ENCODE assay signal across 8 cellular contexts in genomic region chr3:122680381-122681293, GRCh38. TPM values are rescaled to one million over a fixed set of nuclear protein-coding genes. Genes with fewer than 3 reads are reported as not detected.
DNase-seq lines count a peak whose midpoint lies in the region; ATAC-seq, FAIRE-seq and TF ChIP-seq lines count a peak whose summit lies in the region.

A gene with protein sequence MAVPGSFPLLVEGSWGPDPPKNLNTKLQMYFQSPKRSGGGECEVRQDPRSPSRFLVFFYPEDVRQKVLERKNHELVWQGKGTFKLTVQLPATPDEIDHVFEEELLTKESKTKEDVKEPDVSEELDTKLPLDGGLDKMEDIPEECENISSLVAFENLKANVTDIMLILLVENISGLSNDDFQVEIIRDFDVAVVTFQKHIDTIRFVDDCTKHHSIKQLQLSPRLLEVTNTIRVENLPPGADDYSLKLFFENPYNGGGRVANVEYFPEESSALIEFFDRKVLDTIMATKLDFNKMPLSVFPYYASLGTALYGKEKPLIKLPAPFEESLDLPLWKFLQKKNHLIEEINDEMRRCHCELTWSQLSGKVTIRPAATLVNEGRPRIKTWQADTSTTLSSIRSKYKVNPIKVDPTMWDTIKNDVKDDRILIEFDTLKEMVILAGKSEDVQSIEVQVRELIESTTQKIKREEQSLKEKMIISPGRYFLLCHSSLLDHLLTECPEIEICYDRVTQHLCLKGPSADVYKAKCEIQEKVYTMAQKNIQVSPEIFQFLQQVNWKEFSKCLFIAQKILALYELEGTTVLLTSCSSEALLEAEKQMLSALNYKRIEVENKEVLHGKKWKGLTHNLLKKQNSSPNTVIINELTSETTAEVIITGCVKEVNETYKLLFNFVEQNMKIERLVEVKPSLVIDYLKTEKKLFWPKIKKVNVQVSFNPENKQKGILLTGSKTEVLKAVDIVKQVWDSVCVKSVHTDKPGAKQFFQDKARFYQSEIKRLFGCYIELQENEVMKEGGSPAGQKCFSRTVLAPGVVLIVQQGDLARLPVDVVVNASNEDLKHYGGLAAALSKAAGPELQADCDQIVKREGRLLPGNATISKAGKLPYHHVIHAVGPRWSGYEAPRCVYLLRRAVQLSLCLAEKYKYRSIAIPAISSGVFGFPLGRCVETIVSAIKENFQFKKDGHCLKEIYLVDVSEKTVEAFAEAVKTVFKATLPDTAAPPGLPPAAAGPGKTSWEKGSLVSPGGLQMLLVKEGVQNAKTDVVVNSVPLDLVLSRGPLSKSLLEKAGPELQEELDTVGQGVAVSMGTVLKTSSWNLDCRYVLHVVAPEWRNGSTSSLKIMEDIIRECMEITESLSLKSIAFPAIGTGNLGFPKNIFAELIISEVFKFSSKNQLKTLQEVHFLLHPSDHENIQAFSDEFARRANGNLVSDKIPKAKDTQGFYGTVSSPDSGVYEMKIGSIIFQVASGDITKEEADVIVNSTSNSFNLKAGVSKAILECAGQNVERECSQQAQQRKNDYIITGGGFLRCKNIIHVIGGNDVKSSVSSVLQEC (N-terminal part only) (plus strand): TSS chr3:122680839. CDS start chr3:122680884, 45 bp downstream.

- H3K4me3 ChIP-seq in HFF-Myc (replicated peaks; ENCODE audit: low read depth, low read length) (peak within 1 kb of the TSS; percentile 71), HepG2 (replicated peaks in 1 of 3; ENCODE audit: insufficient read depth in 1 of 3, low read depth in 2 of 3, low read length in 3 of 3) (peak within 1 kb of the TSS; percentile 90 to 97 (median 93))

- TF ChIP-seq EP300 in HepG2 (IDR thresholded peaks at IDR 0.05; ENCODE audit: low read depth in 2 of 2, low read length in 2 of 2), result no peak
- no peak for TF ChIP-seq EP300 in HepG2 (CRISPR knock-in tag; IDR thresholded peaks at IDR 0.05; ENCODE audit: borderline replicate concordance)

- no peaks in the 10 kb centered on the region for H3K79me2 ChIP-seq in HepG2 (ENCODE audit: insufficient read depth, low read length)

- no peaks in the 10 kb centered on the region for H4K20me1 ChIP-seq in HepG2 (ENCODE audit: insufficient read depth, low read length)

- no peaks in the 10 kb centered on the region for H3K36me3 ChIP-seq in HepG2 (replicated peaks in 1 of 2; ENCODE audit: control insufficient read depth in 1 of 2, insufficient read depth in 2 of 2, low read length in 2 of 2)

- H3K27me3 ChIP-seq in HepG2 (ENCODE audit: control insufficient read depth in 1 of 2, insufficient read depth in 2 of 2, low read length in 2 of 2), result no peaks in the 10 kb centered on the region; a peak in 1 of 5 replicates

- POLR2A ChIA-PET in HepG2 (lab: Yijun Ruan, JAX), result interaction anchor here (0.7 to 3.6 kb wide), 10 partner anchors 9 to 297 kb away, joined by 3 to 29 read pairs (median 7); partner anchors contain the start of genes DTX3L, FAM162A, HSPBAP1 and KPNA1

- DNase-seq in GDM1 (lab: John Stamatoyannopoulos, UW), result peak; percentile 48
- DNase-seq in HFF-Myc (ENCODE audit: extremely low read depth, low read depth), result peak; percentile 30
- peak; percentile 53 for DNase-seq in NCI-H2196 treated with DMSO at 0.1 percent for 48 hours (lab: John Stamatoyannopoulos, UW; ENCODE audit: unreplicated experiment)
- peak; percentile 61 to 72 for DNase-seq in activated CD4-positive, alpha-beta T cell treated with anti-CD3 and anti-CD28 coated beads, Interleukin-2, amount 50 U/mL, for 48 hours
- DNase-seq in dermis blood vessel endothelial cell, result peak; percentile 77
- DNase-seq in HepG2 (ENCODE audit: low spot score), result peak; percentile 55
- DNase-seq in stimulated activated CD4-positive, alpha-beta T cell treated with anti-CD3 and anti-CD28 coated beads, Interleukin-4, amount 100 ng/mL, for 1 hour, result peak; percentile 63

- peak within 1 kb of the TSS; percentile 65 for H3K27ac ChIP-seq in HepG2 (ENCODE audit: extremely low read length, insufficient read depth, low read length)

- peak within 1 kb of the TSS; percentile 81 for H3K9ac ChIP-seq in HepG2 (ENCODE audit: insufficient read depth, low read depth, low read length)

- H3K4me1 ChIP-seq in HepG2 (ENCODE audit: insufficient read depth, low read length), result peaks cover 30% of the 10 kb centered on the region

- peak in 1 of 2 experiments; percentile 49; a peak in 3 of 4 replicates for TF ChIP-seq POLR2A in HepG2 (IDR thresholded peaks at IDR 0.05; ENCODE audit: insufficient read depth in 1 of 2, low read depth in 2 of 2, low read length in 2 of 2)

- H2AFZ ChIP-seq in HepG2 (ENCODE audit: low read length), result peak within 1 kb of the TSS; percentile 100

- peak within 1 kb of the TSS; percentile 99 for H3K4me2 ChIP-seq in HepG2 (ENCODE audit: low read depth, low read length)

- no TSS peak for BruUV-seq in HepG2 (replicated peaks; lab: Mats Ljungman, UMichigan)

- H3K9me3 ChIP-seq in HepG2 (ENCODE audit: low read length), result no peaks in the 10 kb centered on the region

- TF ChIP-seq CTCF in HFF-Myc (IDR thresholded peaks at IDR 0.05; ENCODE audit: low read depth, low read length, missing control alignments), result peak; percentile 4
- TF ChIP-seq CTCF in HepG2 (CRISPR knock-in tag; IDR thresholded peaks at IDR 0.05), result peak; percentile 22; the same call in 1 of the 2 replicates

- CTCF ChIA-PET in HepG2 (lab: Yijun Ruan, JAX; ENCODE audit: low intra/inter-chr PET ratio, low total read pairs), result interaction anchor here (1.6 kb wide), 1 partner anchor 120 kb away, joined by 4 read pairs; no protein-coding TSS in a partner anchor

- ATAC-seq in HepG2 (peak; percentile 73), GM19328 (IDR thresholded peaks at IDR 0.05; ENCODE audit: unreplicated experiment) (no peak)

- in situ Hi-C loops in HepG2 (cut with HindIII; ENCODE audit: extremely low pct_ligation_motif_present, low pct_unique_long_range_greater_than_20kb), result loop anchor here (25.0 kb wide), 1 partner anchor 1118 kb away; the partner anchor contains the start of gene ARGFX

- intact Hi-C loops in HepG2 (cut with micrococcal nuclease; ENCODE audit: unreplicated experiment), result loop anchor here (1.0 kb wide), 1 partner anchor 11 kb away; no protein-coding TSS in a partner anchor

- WGBS in HepG2 (ENCODE audit: low lambda C conversion rate), result 5% methylated on average over 10 of the region's 66 CpGs

- no peak for TF ChIP-seq RAD21 in HepG2 (CRISPR knock-in tag; IDR thresholded peaks at IDR 0.05)

- no peak for FAIRE-seq in HepG2 (lab: Jason Lieb, UNC)

TF ChIP-seq in HepG2, 621 proteins besides CTCF, POLR2A, EP300 and RAD21 (continues in another document):
- TF ChIP-seq PHF8 (CRISPR knock-in tag; IDR thresholded peaks at IDR 0.05) (peak; percentile 81), ZKSCAN1 (IDR thresholded peaks at IDR 0.05; ENCODE audit: low read length) (0 out of 2 replicates have a peak, but pooled peaks have one; percentile 24), SMAD3 (CRISPR knock-in tag; IDR thresholded peaks at IDR 0.05) (peak; percentile 23; the same call in 1 of the 2 replicates), BORCS8-MEF2B (CRISPR knock-in tag; IDR thresholded peaks at IDR 0.05) (no peak), ZNF790 (CRISPR knock-in tag; IDR thresholded peaks at IDR 0.05; ENCODE audit: borderline replicate concordance) (peak; percentile 79; the same call in 1 of the 2 replicates)
- TF ChIP-seq, protein P1, sequence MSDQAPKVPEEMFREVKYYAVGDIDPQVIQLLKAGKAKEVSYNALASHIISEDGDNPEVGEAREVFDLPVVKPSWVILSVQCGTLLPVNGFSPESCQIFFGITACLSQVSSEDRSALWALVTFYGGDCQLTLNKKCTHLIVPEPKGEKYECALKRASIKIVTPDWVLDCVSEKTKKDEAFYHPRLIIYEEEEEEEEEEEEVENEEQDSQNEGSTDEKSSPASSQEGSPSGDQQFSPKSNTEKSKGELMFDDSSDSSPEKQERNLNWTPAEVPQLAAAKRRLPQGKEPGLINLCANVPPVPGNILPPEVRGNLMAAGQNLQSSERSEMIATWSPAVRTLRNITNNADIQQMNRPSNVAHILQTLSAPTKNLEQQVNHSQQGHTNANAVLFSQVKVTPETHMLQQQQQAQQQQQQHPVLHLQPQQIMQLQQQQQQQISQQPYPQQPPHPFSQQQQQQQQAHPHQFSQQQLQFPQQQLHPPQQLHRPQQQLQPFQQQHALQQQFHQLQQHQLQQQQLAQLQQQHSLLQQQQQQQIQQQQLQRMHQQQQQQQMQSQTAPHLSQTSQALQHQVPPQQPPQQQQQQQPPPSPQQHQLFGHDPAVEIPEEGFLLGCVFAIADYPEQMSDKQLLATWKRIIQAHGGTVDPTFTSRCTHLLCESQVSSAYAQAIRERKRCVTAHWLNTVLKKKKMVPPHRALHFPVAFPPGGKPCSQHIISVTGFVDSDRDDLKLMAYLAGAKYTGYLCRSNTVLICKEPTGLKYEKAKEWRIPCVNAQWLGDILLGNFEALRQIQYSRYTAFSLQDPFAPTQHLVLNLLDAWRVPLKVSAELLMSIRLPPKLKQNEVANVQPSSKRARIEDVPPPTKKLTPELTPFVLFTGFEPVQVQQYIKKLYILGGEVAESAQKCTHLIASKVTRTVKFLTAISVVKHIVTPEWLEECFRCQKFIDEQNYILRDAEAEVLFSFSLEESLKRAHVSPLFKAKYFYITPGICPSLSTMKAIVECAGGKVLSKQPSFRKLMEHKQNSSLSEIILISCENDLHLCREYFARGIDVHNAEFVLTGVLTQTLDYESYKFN (CRISPR knock-in tag; conservative IDR thresholded peaks at IDR 0.05), result no peak

RNA-seq across cellular contexts. Expression of the gene that starts here (rescaled TPM):
- total RNA-seq in dermis blood vessel endothelial cell (135 and 161 TPM in 2 replicates), HepG2 (2016; rRNA removed; fragmentation: Illumina TruSeq; extraction: Trizol) (19.1 and 29.0 TPM in 2 replicates)
- 1.6 and 2.3 TPM in 2 replicates for total RNA-seq in HepG2 (2016; cell fraction: cytosol; rRNA removed; fragmentation: Illumina TruSeq; extraction: Trizol; ENCODE audit: low read depth)
- total RNA-seq in HepG2 (2016; cell fraction: insoluble cytoplasmic fraction; rRNA removed; fragmentation: Illumina TruSeq; extraction: Trizol), result 18.9 and 31.1 TPM in 2 replicates
- 3.5 and 4.4 TPM in 2 replicates for total RNA-seq in HepG2 (2016; cell fraction: membrane; rRNA removed; fragmentation: Illumina TruSeq; extraction: Trizol)
- 20.2 and 22.3 TPM in 2 replicates for total RNA-seq in HepG2 (2016; cell fraction: nucleus; rRNA removed; fragmentation: Illumina TruSeq; extraction: Trizol)
- polyA plus RNA-seq in HepG2 (2011; rRNA removed), result 9.0 and 11.8 TPM in 2 replicates
- 4.3 and 7.9 TPM in 2 replicates for polyA plus RNA-seq in HepG2 (2011; cell fraction: cytosol; rRNA removed)
- polyA plus RNA-seq in HepG2 (2011; cell fraction: nucleus; rRNA removed), result 9.8 and 15.0 TPM in 2 replicates
- polyA plus RNA-seq in HepG2 (2012), result 4.6 and 5.2 TPM in 2 replicates
- 0.84 and 1.1 TPM in 2 replicates for polyA plus RNA-seq in HepG2 (2016; cell fraction: cytosol; fragmentation: Illumina TruSeq; extraction: Trizol; ENCODE audit: low read depth)
- polyA plus RNA-seq in HepG2 (2016; cell fraction: insoluble cytoplasmic fraction; fragmentation: Illumina TruSeq; extraction: Trizol; ENCODE audit: low read depth), result 12.0 and 13.5 TPM in 2 replicates
- 1.2 and 1.3 TPM in 2 replicates for polyA plus RNA-seq in HepG2 (2016; cell fraction: membrane; fragmentation: Illumina TruSeq; extraction: Trizol; ENCODE audit: low read depth)
- polyA plus RNA-seq in HepG2 (2016; cell fraction: nucleus; fragmentation: Illumina TruSeq; extraction: Trizol; ENCODE audit: insufficient read depth, low read depth), result 18.1 and 19.5 TPM in 2 replicates
- 11.0 and 43.0 TPM in 2 replicates for polyA minus RNA-seq in HepG2 (2011; rRNA and poly(A)+ RNA removed; ENCODE audit: low replicate concordance)
- 8.9 and 14.8 TPM in 2 replicates for polyA minus RNA-seq in HepG2 (2011; cell fraction: cytosol; rRNA and poly(A)+ RNA removed)
- polyA minus RNA-seq in HepG2 (2011; cell fraction: nucleus; rRNA and poly(A)+ RNA removed), result 35.8 and 42.8 TPM in 2 replicates
